27 cellular contexts compared by ENCODE assay signal in the genomic region with DNA sequence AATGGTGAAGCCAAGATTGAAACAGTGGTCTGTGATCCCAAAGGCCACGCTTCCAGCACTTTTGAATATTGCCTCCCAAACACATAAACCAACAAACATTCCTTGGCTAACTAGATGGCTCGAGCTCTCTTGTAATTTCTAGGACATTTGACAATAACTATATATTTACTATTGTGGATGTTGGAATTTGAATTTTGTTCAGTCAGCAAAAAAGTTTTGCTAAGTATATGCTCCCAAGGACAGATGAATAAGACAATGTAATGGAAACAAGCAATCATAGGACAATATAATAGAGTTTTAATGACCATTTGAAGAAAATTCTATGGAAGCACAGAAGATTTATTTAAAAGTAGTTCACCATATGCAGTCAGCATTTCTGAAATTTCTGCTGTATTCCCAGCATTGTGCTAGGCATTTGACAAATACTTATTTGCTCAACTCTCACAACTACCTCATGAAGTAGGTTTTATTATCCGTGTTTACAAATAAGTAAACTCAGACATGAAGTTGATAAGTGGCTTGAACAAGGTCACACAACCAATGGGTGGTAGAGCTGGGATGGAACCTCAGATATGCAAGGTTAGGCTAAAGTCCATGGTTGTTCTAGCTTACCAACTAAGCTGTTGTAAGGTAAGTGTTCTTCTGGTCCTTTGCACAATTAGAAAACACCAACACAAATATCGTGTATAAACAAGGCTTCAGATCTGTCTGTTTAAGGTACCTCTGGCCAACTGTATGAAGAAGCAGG.
"Had no signal": no experiment of that assay in that cellular context is flagged by ENCODE, and none has a peak within 500 bp of the region (broad histone marks: within the 10 kb centered on the region; RNA-seq: fewer than 3 reads in every experiment).

No MANE protein-coding gene starts in this region.

- H3K27ac ChIP-seq: left ventricle myocardium inferior, pancreas, prostate gland, sigmoid colon, stomach, testis, thyroid gland, transverse colon, upper lobe of left lung, vagina had no signal

- H3K36me3 ChIP-seq: left ventricle myocardium inferior, pancreas, prostate gland, sigmoid colon, stomach, thyroid gland, transverse colon, upper lobe of left lung, vagina had no signal

- H3K27me3 ChIP-seq: pancreas, sigmoid colon, stomach, testis, thyroid gland, transverse colon, upper lobe of left lung, vagina had no signal

- ATAC-seq: mucosa of descending colon; naive thymus-derived CD8-positive, alpha-beta T cell; right cardiac atrium; stimulated activated naive B cell treated with anti-CD40 and anti-IgM and Interleukin-4, amounts not matched to agents 10 μg/mL and 1 μg/mL and 100 μg/mL, for 72 hours; stimulated activated naive CD8-positive, alpha-beta T cell treated with anti-CD3 and anti-CD28 coated beads, Interleukin-15, Interleukin-2, amounts not matched to agents 100 U/mL and 50 U/mL, for 24 hours had no signal

- DNase-seq: hippocampal formation; kidney; left ventricle myocardium inferior; mesendoderm; midbrain; mucosa of descending colon; naive thymus-derived CD8-positive, alpha-beta T cell; nucleus accumbens; pancreas; retina; right cardiac atrium; sigmoid colon; stimulated activated CD4-positive, alpha-beta T cell treated with anti-CD3 and anti-CD28 coated beads, Interleukin-12 subunit alpha, Interleukin-12 subunit beta, amount 100 ng/mL, for 4 hours; stimulated activated CD4-positive, alpha-beta T cell treated with anti-CD3 and anti-CD28 coated beads, Interleukin-15, amount 100 ng/mL, for 24 hours; stimulated activated CD4-positive, alpha-beta T cell treated with anti-CD3 and anti-CD28 coated beads, Interleukin-2, amount 100 ng/mL, for 24 hours; stimulated activated CD4-positive, alpha-beta T cell treated with anti-CD3 and anti-CD28 coated beads, Interleukin-4, amount 100 ng/mL, for 1 hour; stimulated activated naive B cell treated with anti-CD40 and anti-IgM and Interleukin-4, amounts not matched to agents 10 μg/mL and 1 μg/mL and 100 μg/mL, for 72 hours; stimulated activated naive CD8-positive, alpha-beta T cell treated with anti-CD3 and anti-CD28 coated beads, Interleukin-15, Interleukin-2, amounts not matched to agents 100 U/mL and 50 U/mL, for 24 hours; stomach; testis; thyroid gland; transverse colon; upper lobe of left lung had no signal

- H3K9me3 ChIP-seq: left ventricle myocardium inferior, mucosa of descending colon, pancreas, prostate gland, sigmoid colon, stomach, testis, thyroid gland, transverse colon, upper lobe of left lung, vagina had no signal

- FAIRE-seq: kidney, pancreas had no signal

- H3K4me2 ChIP-seq: smooth muscle cell had no signal

- H3K4me1 ChIP-seq: prostate gland, sigmoid colon, transverse colon, upper lobe of left lung, vagina had no signal

- H3K4me3 ChIP-seq: left ventricle myocardium inferior, lung, mucosa of descending colon, pancreas, prostate gland, sigmoid colon, smooth muscle cell, stomach, testis, thyroid gland, transverse colon, upper lobe of left lung, vagina had no signal
